Comparison of ENCODE assay signal across 18 cellular contexts in genomic region chr7:50783801-50784507, GRCh38. TPM values are rescaled to one million over a fixed set of nuclear protein-coding genes. Genes with fewer than 3 reads are reported as not detected.
DNase-seq lines count a peak whose midpoint lies in the region; ATAC-seq, FAIRE-seq and TF ChIP-seq lines count a peak whose summit lies in the region.
"Had no signal": no experiment of that assay in that cellular context is flagged by ENCODE, and none has a peak within 500 bp of the region (broad histone marks: within the 10 kb centered on the region; RNA-seq: fewer than 3 reads in every experiment).

No MANE protein-coding gene starts in this region.

- in situ Hi-C loops in IMR-90 (cut with MboI; ENCODE audit: low sequenced_read_pairs) = loop anchor here (25.0 kb wide), 1 partner anchor 278 kb away; no protein-coding TSS in a partner anchor
- in situ Hi-C loops in brain microvascular endothelial cell (cut with HindIII; ENCODE audit: low pct_ligation_motif_present, low sequenced_read_pairs) = no loop called here
- in situ Hi-C loops in HepG2 (cut with HindIII; ENCODE audit: extremely low pct_ligation_motif_present, low pct_unique_long_range_greater_than_20kb) = no loop called here

- H2AK9ac ChIP-seq in IMR-90 (replicated peaks; ENCODE audit: low read depth, low read length, poor library complexity) = no peak overlapping the region

- no peak overlapping the region for H3K9ac ChIP-seq in IMR-90 (ENCODE audit: low read depth, low read length)
- no peak overlapping the region for H3K9ac ChIP-seq in HepG2 (ENCODE audit: insufficient read depth, low read depth, low read length)
- no peak overlapping the region for H3K9ac ChIP-seq in smooth muscle cell (ENCODE audit: low read depth)

- H3K36me3 ChIP-seq in IMR-90 (ENCODE audit: control insufficient read depth, insufficient read depth, low read length) (no peaks in the 10 kb centered on the region), brain microvascular endothelial cell (replicated peaks) (peaks cover 4% of the 10 kb centered on the region), HepG2 (replicated peaks in 1 of 2; ENCODE audit: control insufficient read depth in 1 of 2, insufficient read depth in 2 of 2, low read length in 2 of 2) (no peaks in the 10 kb centered on the region), smooth muscle cell (ENCODE audit: low read depth) (no peaks in the 10 kb centered on the region)
- H3K36me3 ChIP-seq: transverse colon had no signal

- H4K91ac ChIP-seq in IMR-90 (ENCODE audit: insufficient read depth, low read depth, low read length) = no peak overlapping the region

- no peak overlapping the region for H4K8ac ChIP-seq in IMR-90 (ENCODE audit: low read depth in 2 of 2, low read length in 2 of 2)

- no peak overlapping the region for H3K56ac ChIP-seq in IMR-90 (ENCODE audit: extremely low read depth, insufficient read depth, low read length)

- TF ChIP-seq EP300 in HepG2 (IDR thresholded peaks at IDR 0.05; ENCODE audit: low read depth in 2 of 2, low read length in 2 of 2) (no peak), HepG2 (CRISPR knock-in tag; IDR thresholded peaks at IDR 0.05; ENCODE audit: borderline replicate concordance) (no peak)

- H3K79me2 ChIP-seq in HepG2 (ENCODE audit: insufficient read depth, low read length) (peaks cover 4% of the 10 kb centered on the region), smooth muscle cell (ENCODE audit: low read depth) (peaks cover 96% of the 10 kb centered on the region)

- H3K14ac ChIP-seq in IMR-90 (replicated peaks; ENCODE audit: low read depth, low read length) = peak overlapping the region; percentile 35; the same call in 1 of the 2 replicates

- no peaks in the 10 kb centered on the region for H3K27me3 ChIP-seq in IMR-90 (ENCODE audit: control insufficient read depth, insufficient read depth, low read length)
- H3K27me3 ChIP-seq in brain microvascular endothelial cell (replicated peaks) = no peaks in the 10 kb centered on the region
- H3K27me3 ChIP-seq in HepG2 (ENCODE audit: control insufficient read depth in 1 of 2, insufficient read depth in 2 of 2, low read length in 2 of 2) = peaks cover 2 to 12% of the 10 kb centered on the region in 2 experiments; a peak in 2 of 5 replicates
- no peaks in the 10 kb centered on the region for H3K27me3 ChIP-seq in smooth muscle cell (ENCODE audit: low read depth)

- H3F3A ChIP-seq in smooth muscle cell (ENCODE audit: low read depth) = no peaks in the 10 kb centered on the region

- H3K4me2 ChIP-seq in IMR-90 (ENCODE audit: low read depth, low read length) = no peak overlapping the region
- peak overlapping the region; percentile 26; the same call in 1 of the 2 replicates for H3K4me2 ChIP-seq in HepG2 (ENCODE audit: low read depth, low read length)
- peak overlapping the region; percentile 23 for H3K4me2 ChIP-seq in smooth muscle cell

- H4K5ac ChIP-seq in IMR-90 (ENCODE audit: low read depth, low read length) = no peak overlapping the region

- BruUV-seq in IMR-90 (replicated peaks; lab: Mats Ljungman, UMichigan) (no TSS peak), HepG2 (replicated peaks; lab: Mats Ljungman, UMichigan) (no TSS peak)

- peaks cover 3% of the 10 kb centered on the region; the same call in 1 of the 2 replicates for H3K4me1 ChIP-seq in IMR-90 (ENCODE audit: control insufficient read depth, insufficient read depth, low read length)
- H3K4me1 ChIP-seq in HepG2 (ENCODE audit: insufficient read depth, low read length) = peaks cover 29% of the 10 kb centered on the region
- H3K4me1 ChIP-seq in smooth muscle cell (ENCODE audit: low read depth) = no peaks in the 10 kb centered on the region

- no peak overlapping the region for H2BK5ac ChIP-seq in IMR-90 (ENCODE audit: low read depth, low read length, poor library complexity, severe bottlenecking)

- no peak for ATAC-seq in IMR-90 (ENCODE audit: low read depth)
- peak; percentile 16; the same call in 2 of the 3 replicates for ATAC-seq in HepG2
- no peak for ATAC-seq in GM21360 (IDR thresholded peaks at IDR 0.05; ENCODE audit: unreplicated experiment)

- DNase-seq in IMR-90 (peak; percentile 29), brain microvascular endothelial cell (no peak), HepG2 (ENCODE audit: low spot score) (no peak), smooth muscle cell (lab: John Stamatoyannopoulos, UW; ENCODE audit: unreplicated experiment) (no peak), kidney glomerular epithelial cell (lab: John Stamatoyannopoulos, UW) (no peak), DMS 273 (lab: John Stamatoyannopoulos, UW; ENCODE audit: unreplicated experiment) (no peak)
- no peak for DNase-seq in activated CD8-positive, alpha-beta memory T cell treated with anti-CD3 and anti-CD28 coated beads for 24 hours
- DNase-seq: activated CD4-positive, alpha-beta T cell treated with anti-CD3 and anti-CD28 coated beads, Interleukin-2, amount 10 ng/mL, durations not matched to agents 24 days and 14 days; activated gamma-delta T cell treated with Interleukin-2 at 50 U/mL for 16 hours; dermis blood vessel endothelial cell; foreskin melanocyte; NCI-H1930; NCI-H446; right cardiac atrium; stimulated activated naive CD4-positive, alpha-beta T cell treated with Interleukin-2 at 50 U/mL for 16 hours; transverse colon had no signal

- H2AK5ac ChIP-seq in IMR-90 (ENCODE audit: low read depth, low read length) = no peak overlapping the region

- dilution Hi-C loops in IMR-90 (cut with HindIII; ENCODE audit: low sequenced_read_pairs, unreplicated experiment) = no loop called here

- POLR2A ChIA-PET in IMR-90 (lab: Charles Lee; ENCODE audit: unreplicated experiment) (no interaction called here), HepG2 (lab: Yijun Ruan, JAX) (no interaction called here)

- CTCF ChIA-PET in IMR-90 (lab: Yijun Ruan, JAX) = no interaction called here
- CTCF ChIA-PET in HepG2 (lab: Yijun Ruan, JAX; ENCODE audit: low intra/inter-chr PET ratio, low total read pairs) = no interaction called here

- H2AFZ ChIP-seq in IMR-90 (replicated peaks; ENCODE audit: low read length, poor library complexity) (no peak overlapping the region), HepG2 (ENCODE audit: low read length) (no peak overlapping the region), smooth muscle cell (ENCODE audit: low read depth) (no peak overlapping the region)

- FAIRE-seq in HepG2 (lab: Jason Lieb, UNC) = no peak
- FAIRE-seq: TTC549 had no signal

- intact Hi-C loops in IMR-90 (cut with micrococcal nuclease) (no loop called here), HepG2 (cut with micrococcal nuclease; ENCODE audit: unreplicated experiment) (loop anchor here (5.0 kb wide), 1 partner anchor 378 kb away; no protein-coding TSS in a partner anchor)

- TF ChIP-seq POLR2A in IMR-90 (IDR thresholded peaks at IDR 0.05; ENCODE audit: low read depth, low read length) = no peak
- TF ChIP-seq POLR2A in HepG2 (IDR thresholded peaks at IDR 0.05; ENCODE audit: insufficient read depth in 1 of 2, low read depth in 2 of 2, low read length in 2 of 2) = no peak

- H3K18ac ChIP-seq in IMR-90 (ENCODE audit: low read depth, low read length) = no peak overlapping the region

- H3K9me3 ChIP-seq in IMR-90 (ENCODE audit: control insufficient read depth, insufficient read depth, low read length) = peaks cover 6% of the 10 kb centered on the region; the same call in 1 of the 2 replicates
- peaks cover 10% of the 10 kb centered on the region for H3K9me3 ChIP-seq in HepG2 (ENCODE audit: low read length)
- no peaks in the 10 kb centered on the region for H3K9me3 ChIP-seq in smooth muscle cell (replicated peaks; ENCODE audit: low read depth)
- H3K9me3 ChIP-seq: transverse colon had no signal

- 0 out of 2 replicates have a peak overlapping the region, but pooled peaks have one; percentile 25 for H3K23ac ChIP-seq in IMR-90 (ENCODE audit: low read depth, low read length)

- H3K79me1 ChIP-seq in IMR-90 (ENCODE audit: low read depth in 1 of 2, low read length in 2 of 2) = peaks cover 20 to 82% of the 10 kb centered on the region in 2 experiments

- H2BK15ac ChIP-seq in IMR-90 (ENCODE audit: low read depth, low read length) = no peak overlapping the region

- TF ChIP-seq RAD21 in IMR-90 (IDR thresholded peaks at IDR 0.05; ENCODE audit: low read length) (no peak), HepG2 (CRISPR knock-in tag; IDR thresholded peaks at IDR 0.05) (no peak)

- H3K27ac ChIP-seq in IMR-90 (ENCODE audit: insufficient read depth, low read length) = no peak overlapping the region
- H3K27ac ChIP-seq in brain microvascular endothelial cell = peak overlapping the region; percentile 28
- H3K27ac ChIP-seq in HepG2 (ENCODE audit: extremely low read length, insufficient read depth, low read length) = no peak overlapping the region
- no peak overlapping the region for H3K27ac ChIP-seq in smooth muscle cell (ENCODE audit: low read depth)
- H3K27ac ChIP-seq: transverse colon had no signal

- H2BK120ac ChIP-seq in IMR-90 (ENCODE audit: low read depth, low read length) = no peak overlapping the region

- WGBS in IMR-90 (ENCODE audit: extremely low coverage in 2 of 2, insufficient read length in 1 of 2), 2 experiments = 89% methylated on average over 10 of the region's 12 CpGs; no CpG with 5 or more reads in 1 of the 2 experiments
- 50% methylated on average over 12 of the region's 12 CpGs for WGBS in HepG2 (ENCODE audit: low lambda C conversion rate)
- WGBS in smooth muscle cell (ENCODE audit: low lambda C conversion rate) = 86% methylated on average over 12 of the region's 12 CpGs

- no peak overlapping the region for H3K4ac ChIP-seq in IMR-90 (ENCODE audit: low read depth, low read length)

- no peak overlapping the region for H2BK20ac ChIP-seq in IMR-90 (ENCODE audit: low read depth, low read length)

- no peak overlapping the region for H3K4me3 ChIP-seq in IMR-90 (ENCODE audit: insufficient read depth, low read depth, low read length)
- no peak overlapping the region for H3K4me3 ChIP-seq in brain microvascular endothelial cell (ENCODE audit: low read depth, low read length)
- no peak overlapping the region for H3K4me3 ChIP-seq in HepG2 (replicated peaks in 1 of 3; ENCODE audit: insufficient read depth in 1 of 3, low read depth in 2 of 3, low read length in 3 of 3)
- H3K4me3 ChIP-seq in smooth muscle cell = no peak overlapping the region
- H3K4me3 ChIP-seq: transverse colon had no signal

- H4K20me1 ChIP-seq in IMR-90 (ENCODE audit: insufficient read depth, low read length) (peaks cover 94% of the 10 kb centered on the region), HepG2 (ENCODE audit: insufficient read depth, low read length) (peaks cover 3% of the 10 kb centered on the region; the same call in 1 of the 2 replicates), smooth muscle cell (ENCODE audit: low read depth) (peaks cover 97% of the 10 kb centered on the region)

- TF ChIP-seq CTCF in IMR-90 (conservative IDR thresholded peaks at IDR 0.05; ENCODE audit: low read depth, low read length) (no peak), brain microvascular endothelial cell (IDR thresholded peaks at IDR 0.05; ENCODE audit: low read depth, low read length, missing control alignments) (no peak), HepG2 (CRISPR knock-in tag; IDR thresholded peaks at IDR 0.05) (no peak), smooth muscle cell (IDR thresholded peaks at IDR 0.05; ENCODE audit: borderline replicate concordance, insufficient read depth, poor library complexity, severe bottlenecking) (no peak)

- H3K9me1 ChIP-seq in IMR-90 (ENCODE audit: insufficient read depth, low read length) = peaks cover 26% of the 10 kb centered on the region

RNA-seq across cellular contexts. Expression of gene GRB10, which starts 1.3 kb away (rescaled TPM):
- total RNA-seq in IMR-90 (2012; rRNA removed) = 11.7 and 15.1 TPM in 2 replicates
- 5.1 and 6.3 TPM in 2 replicates for polyA plus RNA-seq in IMR-90 (2012; rRNA removed)
- 3.2 and 4.4 TPM in 2 replicates for polyA plus RNA-seq in IMR-90 (2012; cell fraction: cytosol; rRNA removed)
- polyA plus RNA-seq in IMR-90 (2012; cell fraction: nucleus; rRNA removed; ENCODE audit: low replicate concordance) = 9.7 and 18.9 TPM in 2 replicates
- 6.8 and 8.3 TPM in 2 replicates for total RNA-seq in HepG2 (2016; rRNA removed; fragmentation: Illumina TruSeq; extraction: Trizol)
- 5.3 and 6.7 TPM in 2 replicates for total RNA-seq in HepG2 (2016; cell fraction: cytosol; rRNA removed; fragmentation: Illumina TruSeq; extraction: Trizol; ENCODE audit: low read depth)
- 6.0 and 6.8 TPM in 2 replicates for total RNA-seq in HepG2 (2016; cell fraction: insoluble cytoplasmic fraction; rRNA removed; fragmentation: Illumina TruSeq; extraction: Trizol)
- total RNA-seq in HepG2 (2016; cell fraction: membrane; rRNA removed; fragmentation: Illumina TruSeq; extraction: Trizol) = 5.8 and 7.2 TPM in 2 replicates
- 9.6 and 9.8 TPM in 2 replicates for total RNA-seq in HepG2 (2016; cell fraction: nucleus; rRNA removed; fragmentation: Illumina TruSeq; extraction: Trizol)
- 4.0 and 5.6 TPM in 2 replicates for polyA plus RNA-seq in HepG2 (2011; rRNA removed)
- polyA plus RNA-seq in HepG2 (2011; cell fraction: cytosol; rRNA removed) = 3.2 and 4.2 TPM in 2 replicates
- 10.8 and 14.7 TPM in 2 replicates for polyA plus RNA-seq in HepG2 (2011; cell fraction: nucleus; rRNA removed)
- polyA plus RNA-seq in HepG2 (2012) = 5.0 and 10.6 TPM in 2 replicates
- polyA plus RNA-seq in HepG2 (2016; cell fraction: cytosol; fragmentation: Illumina TruSeq; extraction: Trizol; ENCODE audit: low read depth) = 2.0 and 2.5 TPM in 2 replicates
- polyA plus RNA-seq in HepG2 (2016; cell fraction: insoluble cytoplasmic fraction; fragmentation: Illumina TruSeq; extraction: Trizol; ENCODE audit: low read depth) = 5.9 and 7.3 TPM in 2 replicates
- 3.6 and 4.4 TPM in 2 replicates for polyA plus RNA-seq in HepG2 (2016; cell fraction: membrane; fragmentation: Illumina TruSeq; extraction: Trizol; ENCODE audit: low read depth)
- polyA plus RNA-seq in HepG2 (2016; cell fraction: nucleus; fragmentation: Illumina TruSeq; extraction: Trizol; ENCODE audit: insufficient read depth, low read depth) = 13.4 and 14.4 TPM in 2 replicates
- polyA minus RNA-seq in HepG2 (2011; rRNA and poly(A)+ RNA removed; ENCODE audit: low replicate concordance) = 14.7 and 40.4 TPM in 2 replicates
- polyA minus RNA-seq in HepG2 (2011; cell fraction: cytosol; rRNA and poly(A)+ RNA removed) = 7.3 and 9.2 TPM in 2 replicates
- polyA minus RNA-seq in HepG2 (2011; cell fraction: nucleus; rRNA and poly(A)+ RNA removed) = 26.9 and 31.1 TPM in 2 replicates
- 16.2 and 20.1 TPM in 2 replicates for total RNA-seq in smooth muscle cell
- polyA plus RNA-seq in smooth muscle cell = 17.7 and 18.0 TPM in 2 replicates
